In genomic region chr11:77101043-77101537, GRCh38 we compare ENCODE assay signal across 7 cellular contexts. TPM values are rescaled to one million over a fixed set of nuclear protein-coding genes. Genes with fewer than 3 reads are reported as not detected.
DNase-seq lines count a peak whose midpoint lies in the region; ATAC-seq and TF ChIP-seq lines count a peak whose summit lies in the region.

No MANE protein-coding gene starts in this region.

- no peaks in the 10 kb centered on the region for H3K27me3 Mint-ChIP-seq in neural crest cell (ENCODE audit: low read depth)

- intact Hi-C loops in body of pancreas (cut with DNase I), result no loop called here
- intact Hi-C loops in left lung (cut with DNase I), result no loop called here

- H3K4me1 ChIP-seq in body of pancreas, result peaks cover 6% of the 10 kb centered on the region
- H3K4me1 ChIP-seq in left lung, result no peaks in the 10 kb centered on the region

- no peaks in the 10 kb centered on the region for H3K9me3 Mint-ChIP-seq in neural crest cell

- peak overlapping the region; percentile 35 for H3K27ac Mint-ChIP-seq in neural crest cell (ENCODE audit: unreplicated experiment)

- WGBS in body of pancreas, 2 donors, result 58 to 71% methylated on average over 5 of the region's 5 CpGs

- H3K4me3 ChIP-seq in GM12864 (ENCODE audit: low read depth, low read length), result no peak overlapping the region
- no peak overlapping the region for H3K4me3 ChIP-seq in body of pancreas
- H3K4me3 ChIP-seq in left lung, result no peak overlapping the region

- TF ChIP-seq CTCF in GM12864 (IDR thresholded peaks at IDR 0.05; ENCODE audit: low read depth, low read length, missing control alignments) (peak; percentile 57), body of pancreas (IDR thresholded peaks at IDR 0.05) (peak in 4 of 7 experiments; percentile 11 to 28 (median 18)), neural crest cell (conservative IDR thresholded peaks at IDR 0.05) (peak; percentile 55), left lung (IDR thresholded peaks at IDR 0.05) (no peak)

- H3K4me3 Mint-ChIP-seq in neural crest cell, result no peak overlapping the region

- no peak for TF ChIP-seq POLR2A in body of pancreas (IDR thresholded peaks at IDR 0.05)

- peaks cover 3% of the 10 kb centered on the region for H3K4me1 Mint-ChIP-seq in neural crest cell

- H3K27me3 ChIP-seq in body of pancreas (no peaks in the 10 kb centered on the region), left lung (no peaks in the 10 kb centered on the region)

- DNase-seq in GM12864 (ENCODE audit: low read depth), result no peak
- DNase-seq in MV-4-11 (lab: John Stamatoyannopoulos, UW), result peak; percentile 29
- DNase-seq in body of pancreas, result no peak
- no peak for DNase-seq in neural crest cell (ENCODE audit: low read depth, low spot score)
- DNase-seq in left lung, result no peak
- no peak for DNase-seq in activated effector memory CD4-positive, alpha-beta T cell treated with anti-CD3 and anti-CD28 coated beads, Interleukin-2, amount 50 U/mL, for 16 hours

- ATAC-seq in body of pancreas (no peak), left lung (no peak), GM18517 (IDR thresholded peaks at IDR 0.05; ENCODE audit: unreplicated experiment) (no peak)

- H3K9me3 ChIP-seq in body of pancreas, result no peaks in the 10 kb centered on the region
- no peaks in the 10 kb centered on the region for H3K9me3 ChIP-seq in left lung

- no peaks in the 10 kb centered on the region for H3K36me3 ChIP-seq in body of pancreas (replicated peaks in 1 of 2; ENCODE audit: insufficient read depth in 1 of 2, low read depth in 2 of 2)
- H3K36me3 ChIP-seq in left lung, result no peaks in the 10 kb centered on the region

- no peak overlapping the region for H3K27ac ChIP-seq in body of pancreas
- no peak overlapping the region for H3K27ac ChIP-seq in left lung

- peaks cover 8% of the 10 kb centered on the region for H3K36me3 Mint-ChIP-seq in neural crest cell (ENCODE audit: low read depth)

RNA-seq across cellular contexts. Expression of gene OMP, which starts 1.6 kb away (rescaled TPM):
- not detected for total RNA-seq in body of pancreas
- total RNA-seq in neural crest cell, result 1.4 TPM in 1 of 2 replicates, not detected in the other
- not detected for total RNA-seq in left lung

RNA-seq across cellular contexts. Expression of gene MYO7A, which starts 27.0 kb away (rescaled TPM):
- total RNA-seq in body of pancreas (10 to 100 TPM; 10.4 to 12.9 TPM), neural crest cell (2.1 and 2.5 TPM in 2 replicates), left lung (10 to 100 TPM in 1 of 2 donors, 1 to 10 TPM in 1; 4.8 to 13.5 TPM)

RNA-seq across cellular contexts. Expression of gene CAPN5, which starts 34.3 kb away (rescaled TPM):
- total RNA-seq in body of pancreas (10 to 100 TPM in 1 of 2 donors, 1 to 10 TPM in 1; 7.8 to 13.8 TPM), neural crest cell (25.8 and 26.2 TPM in 2 replicates), left lung (10 to 100 TPM; 11.7 to 13.2 TPM)

Comparison
In these comparisons a context has a peak if more than half of its experiments do, and no peak if none do; other contexts are left out.
1. CTCF ChIP-seq: peak in GM12864 (single experiment), body of pancreas (4 of 7) and neural crest cell (single experiment); none in left lung (0 of 2).